Comparison of ENCODE assay signal across 8 cellular contexts in genomic region chr15:98647026-98647773, GRCh38. TPM values are rescaled to one million over a fixed set of nuclear protein-coding genes. Genes with fewer than 3 reads are reported as not detected.
DNase-seq lines count a peak whose midpoint lies in the region; ATAC-seq and TF ChIP-seq lines count a peak whose summit lies in the region.

No MANE protein-coding gene starts in this region.

- DNase-seq in A673 (ENCODE audit: low spot score) (peak; percentile 86), NOMO-1 (lab: John Stamatoyannopoulos, UW; ENCODE audit: unreplicated experiment in 2 of 2) (peak; percentile 45 to 49), activated T-cell treated with anti-CD3 and anti-CD28 coated beads for 24 hours (ENCODE audit: low read depth) (peak; percentile 61), epithelial cell of prostate (ENCODE audit: low read depth, low spot score) (no peak)
- DNase-seq in stimulated activated naive CD4-positive, alpha-beta T cell treated with Interleukin-2 at 50 U/mL for 16 hours (lab: John Stamatoyannopoulos, UW) = peak; percentile 57

- CTCF ChIA-PET in A673 (lab: Charles Lee) = interaction anchor here (1.1 to 1.9 kb wide), 2 partner anchors 12 to 128 kb away, joined by 3 to 8 read pairs; no protein-coding TSS in a partner anchor

- H3K36me3 ChIP-seq in A673 (ENCODE audit: insufficient read depth, low read length, poor library complexity, severe bottlenecking) (no peaks in the 10 kb centered on the region), mucosa of rectum (ENCODE audit: control insufficient read depth in 2 of 2, insufficient read depth in 2 of 2, low read length in 2 of 2) (no peaks in the 10 kb centered on the region)

- H3K4me3 ChIP-seq in A673 (ENCODE audit: low read depth, low read length, poor library complexity, severe bottlenecking) (peak overlapping the region; percentile 87), mucosa of rectum (ENCODE audit: low read length in 2 of 2) (peak overlapping the region; percentile 71 to 76)

- H3K27me3 ChIP-seq in A673 (replicated peaks; ENCODE audit: insufficient read depth, low read depth, low read length, poor library complexity) (peaks cover 38% of the 10 kb centered on the region), mucosa of rectum (ENCODE audit: control insufficient read depth in 2 of 2, insufficient read depth in 2 of 2, low read length in 2 of 2) (peaks cover 4 to 6% of the 10 kb centered on the region in 2 donors)

- ATAC-seq in GM18511 (IDR thresholded peaks at IDR 0.05; ENCODE audit: unreplicated experiment) (peak; percentile 61), HG03103 (IDR thresholded peaks at IDR 0.05; ENCODE audit: low read depth, unreplicated experiment) (peak; percentile 40)

- TSS peak; percentile 40 for BruUV-seq in A673 (replicated peaks; lab: Mats Ljungman, UMichigan)

- H3K4me1 ChIP-seq in A673 (ENCODE audit: insufficient read depth, low read length, poor library complexity, severe bottlenecking) (peaks cover 9% of the 10 kb centered on the region), mucosa of rectum (ENCODE audit: control insufficient read depth in 2 of 2, insufficient read depth in 2 of 2, low read length in 2 of 2) (peaks cover 5 to 13% of the 10 kb centered on the region in 2 donors)

- peak overlapping the region; percentile 41 to 49 for H3K9ac ChIP-seq in mucosa of rectum (ENCODE audit: low read depth in 1 of 2, low read length in 2 of 2)

- TF ChIP-seq CTCF in A673 (conservative IDR thresholded peaks at IDR 0.05; ENCODE audit: low read depth, low read length) = peak; percentile 47; the same call in 1 of the 2 replicates

- no peaks in the 10 kb centered on the region for H3K9me3 ChIP-seq in A673 (ENCODE audit: low read depth, low read length, poor library complexity, severe bottlenecking)
- H3K9me3 ChIP-seq in mucosa of rectum (ENCODE audit: control insufficient read depth in 2 of 2, low read length in 2 of 2) = no peaks in the 10 kb centered on the region

- POLR2A ChIA-PET in A673 (lab: Charles Lee; ENCODE audit: low non-redundant PET) = interaction anchor here (0.6 kb wide), 1 partner anchor 45 kb away, joined by 3 read pairs; no protein-coding TSS in a partner anchor

- intact Hi-C loops in A673 (cut with micrococcal nuclease; ENCODE audit: unreplicated experiment) = loop anchor here (5.0 kb wide), 1 partner anchor 220 kb away; no protein-coding TSS in a partner anchor

- peak overlapping the region; percentile 80 for H3K27ac ChIP-seq in A673 (ENCODE audit: low read depth, low read length, poor library complexity, severe bottlenecking)
- H3K27ac ChIP-seq in epithelial cell of prostate = peak overlapping the region; percentile 88
- peak overlapping the region; percentile 47 to 52 for H3K27ac ChIP-seq in mucosa of rectum (ENCODE audit: low read depth in 2 of 2, low read length in 2 of 2)

RNA-seq across cellular contexts. Expression of gene IGF1R, which starts 1.1 kb away (rescaled TPM):
- total RNA-seq in A673 (2021) = 34.9 and 41.2 TPM in 2 replicates
